ENCODE assay signal across 11 cellular contexts in genomic region chrX:151984328-151984727, GRCh38. TPM values are rescaled to one million over a fixed set of nuclear protein-coding genes. Genes with fewer than 3 reads are reported as not detected.
DNase-seq lines count a peak whose midpoint lies in the region; ATAC-seq, FAIRE-seq and TF ChIP-seq lines count a peak whose summit lies in the region.
"Had no signal": no experiment of that assay in that cellular context is flagged by ENCODE, and none has a peak within 500 bp of the region (broad histone marks: within the 10 kb centered on the region; RNA-seq: fewer than 3 reads in every experiment).

No MANE protein-coding gene starts in this region.

- BruUV-seq in PC-9 (replicated peaks; lab: Mats Ljungman, UMichigan): no TSS peak

- H3K36me3 Mint-ChIP-seq in stimulated activated naive B cell treated with anti-CD40 and anti-IgM and Interleukin-4, amounts not matched to agents 10 μg/mL and 1 μg/mL and 100 μg/mL, for 72 hours: no peaks in the 10 kb centered on the region
- H3K36me3 Mint-ChIP-seq: activated CD8-positive, alpha-beta memory T cell treated with anti-CD3 and anti-CD28 coated beads, Interleukin-2, amount 10 ng/mL, durations not matched to agents 7 days and 5 days; naive B cell had no signal

- CTCF ChIA-PET in PC-9 (lab: Charles Lee): no interaction called here

- H3K27me3 Mint-ChIP-seq in stimulated activated naive B cell treated with anti-CD40 and anti-IgM and Interleukin-4, amounts not matched to agents 10 μg/mL and 1 μg/mL and 100 μg/mL, for 72 hours: no peaks in the 10 kb centered on the region
- H3K27me3 Mint-ChIP-seq: activated CD8-positive, alpha-beta memory T cell treated with anti-CD3 and anti-CD28 coated beads, Interleukin-2, amount 10 ng/mL, durations not matched to agents 7 days and 5 days; naive B cell had no signal

- peak overlapping the region; percentile 92 for H3K27ac ChIP-seq in PC-9

- H3K9me3 Mint-ChIP-seq in stimulated activated naive B cell treated with anti-CD40 and anti-IgM and Interleukin-4, amounts not matched to agents 10 μg/mL and 1 μg/mL and 100 μg/mL, for 72 hours: no peaks in the 10 kb centered on the region

- no peak for ATAC-seq in stimulated activated naive B cell treated with anti-CD40 and anti-IgM and Interleukin-4, amounts not matched to agents 10 μg/mL and 1 μg/mL and 100 μg/mL, for 72 hours (replicated peaks)
- ATAC-seq in GM21390 (IDR thresholded peaks at IDR 0.05; ENCODE audit: unreplicated experiment) (no peak), GM18909 (IDR thresholded peaks at IDR 0.05; ENCODE audit: poor library complexity, unreplicated experiment) (no peak), HG03469 (IDR thresholded peaks at IDR 0.05; ENCODE audit: unreplicated experiment) (no peak)
- ATAC-seq: activated CD8-positive, alpha-beta memory T cell treated with anti-CD3 and anti-CD28 coated beads, Interleukin-2, amount 10 ng/mL, durations not matched to agents 7 days and 5 days had no signal

- intact Hi-C loops in PC-9 (cut with micrococcal nuclease; ENCODE audit: unreplicated experiment): no loop called here

- peaks cover 69% of the 10 kb centered on the region for H3K4me1 ChIP-seq in PC-9 (replicated peaks; ENCODE audit: insufficient read depth)

- H3K4me3 ChIP-seq in PC-9 (no peak overlapping the region), epithelial cell of esophagus (ENCODE audit: low read length) (no peak overlapping the region)

- H3K4me3 Mint-ChIP-seq in stimulated activated naive B cell treated with anti-CD40 and anti-IgM and Interleukin-4, amounts not matched to agents 10 μg/mL and 1 μg/mL and 100 μg/mL, for 72 hours: no peak overlapping the region
- H3K4me3 Mint-ChIP-seq: activated CD8-positive, alpha-beta memory T cell treated with anti-CD3 and anti-CD28 coated beads, Interleukin-2, amount 10 ng/mL, durations not matched to agents 7 days and 5 days; naive B cell had no signal

- peak; percentile 23 for FAIRE-seq in H54 (lab: Jason Lieb, UNC)

- no peaks in the 10 kb centered on the region for H3K27me3 ChIP-seq in PC-9 (ENCODE audit: insufficient read depth, low read depth)

- H3F3A ChIP-seq in PC-9 (ENCODE audit: insufficient read depth, low read depth): peaks cover 19% of the 10 kb centered on the region

- POLR2A ChIA-PET in PC-9 (lab: Charles Lee; ENCODE audit: unreplicated experiment): no interaction called here

- DNase-seq in H54 (ENCODE audit: insufficient read length, low spot score): no peak
- DNase-seq in PC-9: peak in 1 of 2 experiments; percentile 95
- DNase-seq in epithelial cell of esophagus (ENCODE audit: low read depth): peak; percentile 90
- peak; percentile 67 for DNase-seq in pulmonary artery endothelial cell (ENCODE audit: low read depth, low spot score)
- DNase-seq in stimulated activated naive B cell treated with anti-CD40 and anti-IgM and Interleukin-4, amounts not matched to agents 10 μg/mL and 1 μg/mL and 100 μg/mL, for 72 hours: no peak
- DNase-seq: activated CD8-positive, alpha-beta memory T cell treated with anti-CD3 and anti-CD28 coated beads, Interleukin-2, amount 10 ng/mL, durations not matched to agents 7 days and 5 days; naive B cell; NCI-H2081 had no signal

- H3K27ac Mint-ChIP-seq in stimulated activated naive B cell treated with anti-CD40 and anti-IgM and Interleukin-4, amounts not matched to agents 10 μg/mL and 1 μg/mL and 100 μg/mL, for 72 hours: no peak overlapping the region
- H3K27ac Mint-ChIP-seq: activated CD8-positive, alpha-beta memory T cell treated with anti-CD3 and anti-CD28 coated beads, Interleukin-2, amount 10 ng/mL, durations not matched to agents 7 days and 5 days; naive B cell had no signal

- TF ChIP-seq POLR2A in H54 (IDR thresholded peaks at IDR 0.05; ENCODE audit: low read depth, low read length): no peak

- no peak overlapping the region for H2AFZ ChIP-seq in PC-9

- H3K9me3 ChIP-seq in PC-9 (ENCODE audit: insufficient read depth, low read depth): 0 out of 2 replicates have a peak, but pooled peaks cover 9% of the 10 kb centered on the region

- H3K4me1 Mint-ChIP-seq in stimulated activated naive B cell treated with anti-CD40 and anti-IgM and Interleukin-4, amounts not matched to agents 10 μg/mL and 1 μg/mL and 100 μg/mL, for 72 hours: no peaks in the 10 kb centered on the region
- H3K4me1 Mint-ChIP-seq: activated CD8-positive, alpha-beta memory T cell treated with anti-CD3 and anti-CD28 coated beads, Interleukin-2, amount 10 ng/mL, durations not matched to agents 7 days and 5 days; naive B cell had no signal

- H3K9me2 ChIP-seq in PC-9 (ENCODE audit: insufficient read depth): no peaks in the 10 kb centered on the region

- H3K36me3 ChIP-seq in PC-9 (ENCODE audit: low read depth): no peaks in the 10 kb centered on the region

- H4K20me1 ChIP-seq in PC-9 (ENCODE audit: insufficient read depth): no peaks in the 10 kb centered on the region

- peak overlapping the region; percentile 48 for H3K4me2 ChIP-seq in PC-9

- TF ChIP-seq CTCF in PC-9 (conservative IDR thresholded peaks at IDR 0.05) (no peak), epithelial cell of esophagus (IDR thresholded peaks at IDR 0.05; ENCODE audit: insufficient read depth, low read depth, low read length, missing control alignments) (no peak)

- no peaks in the 10 kb centered on the region for H3K79me2 ChIP-seq in PC-9 (ENCODE audit: low read depth)

RNA-seq across cellular contexts. Expression of gene GABRE, which starts 9.9 kb away (rescaled TPM):
- total RNA-seq in PC-9 (2021) (22.1 and 24.5 TPM in 2 replicates), pulmonary artery endothelial cell (3.7 and 7.1 TPM in 2 replicates)
- total RNA-seq: activated CD8-positive, alpha-beta memory T cell treated with anti-CD3 and anti-CD28 coated beads, Interleukin-2, amount 10 ng/mL, durations not matched to agents 7 days and 5 days had no signal

Comparison
In these comparisons a context has a peak if more than half of its experiments do, and no peak if none do; other contexts are left out.
1. DNase-seq: peak in epithelial cell of esophagus (single experiment) and pulmonary artery endothelial cell (single experiment); none in H54 (single experiment) and stimulated activated naive B cell treated with anti-CD40 and anti-IgM and Interleukin-4, amounts not matched to agents 10 μg/mL and 1 μg/mL and 100 μg/mL, for 72 hours (single experiment).